16 cellular contexts compared by ENCODE assay signal in the genomic region with DNA sequence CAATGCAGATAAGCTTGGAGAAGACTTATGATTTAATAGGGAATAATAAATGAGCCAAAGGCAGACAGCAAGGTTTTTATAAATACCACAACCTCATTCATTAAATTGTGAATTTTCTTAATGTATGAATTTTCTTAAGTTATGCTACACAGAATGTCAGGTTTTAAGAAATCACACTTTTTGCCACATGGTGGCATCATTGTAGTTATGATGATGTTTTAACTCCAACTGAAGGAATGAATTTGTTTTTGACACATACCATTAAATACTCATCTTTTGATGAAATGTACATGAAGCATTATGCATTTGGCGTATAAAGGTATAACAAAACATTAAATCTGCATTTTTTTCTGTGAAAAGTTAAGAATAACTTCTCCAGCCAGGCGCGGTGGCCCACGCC.
A peak's percentile ranks its signal among the peaks of the same experiment; 100 is the strongest.
DNase-seq lines count a peak whose midpoint lies in the region; ATAC-seq, FAIRE-seq and TF ChIP-seq lines count a peak whose summit lies in the region.
"Had no signal": no experiment of that assay in that cellular context is flagged by ENCODE, and none has a peak within 500 bp of the region (broad histone marks: within the 10 kb centered on the region; RNA-seq: fewer than 3 reads in every experiment).

No MANE protein-coding gene starts in this region.

- H2AFZ ChIP-seq in HepG2 (ENCODE audit: low read length), result no peak overlapping the region

- in situ Hi-C loops in HepG2 (cut with HindIII; ENCODE audit: extremely low pct_ligation_motif_present, low pct_unique_long_range_greater_than_20kb) (no loop called here), SK-MEL-5 (cut with HindIII; ENCODE audit: low pct_unique_long_range_greater_than_20kb, low sequenced_read_pairs) (no loop called here)

- H3K9ac ChIP-seq in HepG2 (ENCODE audit: insufficient read depth, low read depth, low read length), result no peak overlapping the region
- H3K9ac ChIP-seq: BLaER1 had no signal

- TF ChIP-seq EP300 in HepG2 (IDR thresholded peaks at IDR 0.05; ENCODE audit: low read depth in 2 of 2, low read length in 2 of 2) (no peak), HepG2 (CRISPR knock-in tag; IDR thresholded peaks at IDR 0.05; ENCODE audit: borderline replicate concordance) (no peak)

- H3K4me3 ChIP-seq in HepG2 (replicated peaks in 1 of 3; ENCODE audit: insufficient read depth in 1 of 3, low read depth in 2 of 3, low read length in 3 of 3) (no peak overlapping the region), right lobe of liver (no peak overlapping the region)
- H3K4me3 ChIP-seq: ascending aorta, BLaER1, transverse colon had no signal

- H3K9me3 ChIP-seq in HepG2 (ENCODE audit: low read length) (peaks cover 42% of the 10 kb centered on the region), right lobe of liver (no peaks in the 10 kb centered on the region)

- intact Hi-C loops in HepG2 (cut with micrococcal nuclease; ENCODE audit: unreplicated experiment) (no loop called here), right lobe of liver (cut with DNase I) (no loop called here), posterior vena cava (cut with DNase I) (no loop called here)

- CTCF ChIA-PET in HepG2 (lab: Yijun Ruan, JAX; ENCODE audit: low intra/inter-chr PET ratio, low total read pairs), result no interaction called here

- no TSS peak for BruUV-seq in HepG2 (replicated peaks; lab: Mats Ljungman, UMichigan)

- H3K4me2 ChIP-seq in HepG2 (ENCODE audit: low read depth, low read length), result no peak overlapping the region
- H3K4me2 ChIP-seq: BLaER1 had no signal

- TF ChIP-seq RAD21 in HepG2 (CRISPR knock-in tag; IDR thresholded peaks at IDR 0.05), result no peak

- no peak for TF ChIP-seq POLR2A in HepG2 (IDR thresholded peaks at IDR 0.05; ENCODE audit: insufficient read depth in 1 of 2, low read depth in 2 of 2, low read length in 2 of 2)
- TF ChIP-seq POLR2A in right lobe of liver (IDR thresholded peaks at IDR 0.05), result no peak

- H3K79me2 ChIP-seq in HepG2 (ENCODE audit: insufficient read depth, low read length), result no peaks in the 10 kb centered on the region

- H3K27me3 ChIP-seq in HepG2 (ENCODE audit: control insufficient read depth in 1 of 2, insufficient read depth in 2 of 2, low read length in 2 of 2) (no peaks in the 10 kb centered on the region), right lobe of liver (no peaks in the 10 kb centered on the region)
- H3K27me3 ChIP-seq: ascending aorta, BLaER1, transverse colon had no signal

- FAIRE-seq in HepG2 (lab: Jason Lieb, UNC), result no peak
- FAIRE-seq: H1 had no signal

- WGBS in HepG2 (ENCODE audit: low lambda C conversion rate), result 43% methylated on average over 4 of the region's 4 CpGs
- 79% methylated on average over 4 of the region's 4 CpGs for WGBS in right lobe of liver (ENCODE audit: insufficient coverage, low coverage, low lambda C conversion rate, missing lambda C conversion rate)

- H4K20me1 ChIP-seq in HepG2 (ENCODE audit: insufficient read depth, low read length), result no peaks in the 10 kb centered on the region
- H4K20me1 ChIP-seq: BLaER1 had no signal

- H3K36me3 ChIP-seq in HepG2 (replicated peaks in 1 of 2; ENCODE audit: control insufficient read depth in 1 of 2, insufficient read depth in 2 of 2, low read length in 2 of 2), result no peaks in the 10 kb centered on the region
- no peaks in the 10 kb centered on the region for H3K36me3 ChIP-seq in right lobe of liver
- H3K36me3 ChIP-seq: ascending aorta, BLaER1, transverse colon had no signal

- ATAC-seq in HepG2 (peak; percentile 54; the same call in 1 of the 3 replicates), right lobe of liver (no peak), GM21447 (IDR thresholded peaks at IDR 0.05; ENCODE audit: unreplicated experiment) (no peak)

- peak; percentile 51 for TF ChIP-seq CTCF in HepG2 (CRISPR knock-in tag; IDR thresholded peaks at IDR 0.05)
- TF ChIP-seq CTCF in right lobe of liver (IDR thresholded peaks at IDR 0.05), result no peak
- peak; percentile 56 for TF ChIP-seq CTCF in LNCAP (IDR thresholded peaks at IDR 0.05)

- POLR2A ChIA-PET in HepG2 (lab: Yijun Ruan, JAX), result no interaction called here

- DNase-seq in HepG2 (ENCODE audit: low spot score) (no peak), right lobe of liver (no peak), SK-MEL-5 (ENCODE audit: low read depth, low spot score) (peak; percentile 20), posterior vena cava (ENCODE audit: low spot score) (no peak), NCI-H2029 treated with DMSO at 0.1 percent for 48 hours (lab: John Stamatoyannopoulos, UW) (no peak), NCI-H1105 (lab: John Stamatoyannopoulos, UW) (no peak)
- DNase-seq: activated CD8-positive, alpha-beta memory T cell treated with anti-CD3 and anti-CD28 coated beads for 24 hours; activated effector memory CD4-positive, alpha-beta T cell treated with Interleukin-2 at 50 U/mL for 16 hours; naive B cell; NCI-H524 treated with DMSO at 0.1 percent for 48 hours; transverse colon had no signal

- H3K27ac ChIP-seq in HepG2 (ENCODE audit: extremely low read length, insufficient read depth, low read length) (no peak overlapping the region), right lobe of liver (no peak overlapping the region)
- H3K27ac ChIP-seq: ascending aorta, BLaER1, transverse colon had no signal

- H3K4me1 ChIP-seq in HepG2 (ENCODE audit: insufficient read depth, low read length) (no peaks in the 10 kb centered on the region), right lobe of liver (no peaks in the 10 kb centered on the region)
- H3K4me1 ChIP-seq: ascending aorta, BLaER1, transverse colon had no signal

TF ChIP-seq in HepG2, 621 proteins besides CTCF, POLR2A, EP300 and RAD21 (continues in another document):
- TF ChIP-seq STAG1 (CRISPR knock-in tag; IDR thresholded peaks at IDR 0.05) (peak; percentile 55), ZNF841 (CRISPR knock-in tag; IDR thresholded peaks at IDR 0.05; ENCODE audit: borderline replicate concordance) (no peak), SOX13 (IDR thresholded peaks at IDR 0.05) (no peak), SOX13 (CRISPR knock-in tag; conservative IDR thresholded peaks at IDR 0.05 in 1 of 2, IDR thresholded peaks at IDR 0.05 in 1 of 2) (no peak), ZNF562 (CRISPR knock-in tag; IDR thresholded peaks at IDR 0.05; ENCODE audit: borderline replicate concordance) (no peak), RBFOX2 (IDR thresholded peaks at IDR 0.05; ENCODE audit: low read depth, low read length) (no peak), YEATS4 (CRISPR knock-in tag; IDR thresholded peaks at IDR 0.05; ENCODE audit: borderline replicate concordance) (no peak), HMG20A (CRISPR knock-in tag; IDR thresholded peaks at IDR 0.05; ENCODE audit: borderline replicate concordance) (no peak), KDM1A (CRISPR knock-in tag; IDR thresholded peaks at IDR 0.05) (no peak)
- TF ChIP-seq, protein P1, sequence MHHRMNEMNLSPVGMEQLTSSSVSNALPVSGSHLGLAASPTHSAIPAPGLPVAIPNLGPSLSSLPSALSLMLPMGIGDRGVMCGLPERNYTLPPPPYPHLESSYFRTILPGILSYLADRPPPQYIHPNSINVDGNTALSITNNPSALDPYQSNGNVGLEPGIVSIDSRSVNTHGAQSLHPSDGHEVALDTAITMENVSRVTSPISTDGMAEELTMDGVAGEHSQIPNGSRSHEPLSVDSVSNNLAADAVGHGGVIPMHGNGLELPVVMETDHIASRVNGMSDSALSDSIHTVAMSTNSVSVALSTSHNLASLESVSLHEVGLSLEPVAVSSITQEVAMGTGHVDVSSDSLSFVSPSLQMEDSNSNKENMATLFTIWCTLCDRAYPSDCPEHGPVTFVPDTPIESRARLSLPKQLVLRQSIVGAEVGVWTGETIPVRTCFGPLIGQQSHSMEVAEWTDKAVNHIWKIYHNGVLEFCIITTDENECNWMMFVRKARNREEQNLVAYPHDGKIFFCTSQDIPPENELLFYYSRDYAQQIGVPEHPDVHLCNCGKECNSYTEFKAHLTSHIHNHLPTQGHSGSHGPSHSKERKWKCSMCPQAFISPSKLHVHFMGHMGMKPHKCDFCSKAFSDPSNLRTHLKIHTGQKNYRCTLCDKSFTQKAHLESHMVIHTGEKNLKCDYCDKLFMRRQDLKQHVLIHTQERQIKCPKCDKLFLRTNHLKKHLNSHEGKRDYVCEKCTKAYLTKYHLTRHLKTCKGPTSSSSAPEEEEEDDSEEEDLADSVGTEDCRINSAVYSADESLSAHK (CRISPR knock-in tag; IDR thresholded peaks at IDR 0.05; ENCODE audit: borderline replicate concordance), result no peak
- TF ChIP-seq, protein P2, sequence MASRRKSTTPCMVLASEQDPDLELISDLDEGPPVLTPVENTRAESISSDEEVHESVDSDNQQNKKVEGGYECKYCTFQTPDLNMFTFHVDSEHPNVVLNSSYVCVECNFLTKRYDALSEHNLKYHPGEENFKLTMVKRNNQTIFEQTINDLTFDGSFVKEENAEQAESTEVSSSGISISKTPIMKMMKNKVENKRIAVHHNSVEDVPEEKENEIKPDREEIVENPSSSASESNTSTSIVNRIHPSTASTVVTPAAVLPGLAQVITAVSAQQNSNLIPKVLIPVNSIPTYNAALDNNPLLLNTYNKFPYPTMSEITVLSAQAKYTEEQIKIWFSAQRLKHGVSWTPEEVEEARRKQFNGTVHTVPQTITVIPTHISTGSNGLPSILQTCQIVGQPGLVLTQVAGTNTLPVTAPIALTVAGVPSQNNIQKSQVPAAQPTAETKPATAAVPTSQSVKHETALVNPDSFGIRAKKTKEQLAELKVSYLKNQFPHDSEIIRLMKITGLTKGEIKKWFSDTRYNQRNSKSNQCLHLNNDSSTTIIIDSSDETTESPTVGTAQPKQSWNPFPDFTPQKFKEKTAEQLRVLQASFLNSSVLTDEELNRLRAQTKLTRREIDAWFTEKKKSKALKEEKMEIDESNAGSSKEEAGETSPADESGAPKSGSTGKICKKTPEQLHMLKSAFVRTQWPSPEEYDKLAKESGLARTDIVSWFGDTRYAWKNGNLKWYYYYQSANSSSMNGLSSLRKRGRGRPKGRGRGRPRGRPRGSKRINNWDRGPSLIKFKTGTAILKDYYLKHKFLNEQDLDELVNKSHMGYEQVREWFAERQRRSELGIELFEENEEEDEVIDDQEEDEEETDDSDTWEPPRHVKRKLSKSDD (CRISPR knock-in tag; IDR thresholded peaks at IDR 0.05; ENCODE audit: low read depth), result no peak

Comparison
In these comparisons a context has a peak if more than half of its experiments do, and no peak if none do; other contexts are left out.
1. CTCF ChIP-seq: peak in HepG2 (single experiment) and LNCAP (single experiment); none in right lobe of liver (0 of 4).